Comparison of ENCODE assay signal across 17 cellular contexts in genomic region chr1:225539069-225539468, GRCh38.
DNase-seq lines count a peak whose midpoint lies in the region; ATAC-seq and TF ChIP-seq lines count a peak whose summit lies in the region.
"Had no signal": no experiment of that assay in that cellular context is flagged by ENCODE, and none has a peak within 500 bp of the region (broad histone marks: within the 10 kb centered on the region; RNA-seq: fewer than 3 reads in every experiment).

No MANE protein-coding gene starts in this region.

- TF ChIP-seq CTCF in cardiac muscle cell (IDR thresholded peaks at IDR 0.05; ENCODE audit: low read depth, low read length) (no peak), mammary epithelial cell (conservative IDR thresholded peaks at IDR 0.05 in 1 of 2, IDR thresholded peaks at IDR 0.05 in 1 of 2; ENCODE audit: extremely low read depth in 1 of 2, insufficient read depth in 1 of 2, low read depth in 1 of 2, low read length in 2 of 2) (no peak), foreskin keratinocyte (conservative IDR thresholded peaks at IDR 0.05) (no peak), suprapubic skin (IDR thresholded peaks at IDR 0.05) (no peak), tibial nerve (IDR thresholded peaks at IDR 0.05) (no peak)

- 82% methylated on average over 1 of the region's 1 CpG for WGBS in right cardiac atrium
- WGBS in mammary epithelial cell (ENCODE audit: low coverage, missing lambda C conversion rate) = 79% methylated on average over 1 of the region's 1 CpG
- 78% methylated on average over 1 of the region's 1 CpG for WGBS in suprapubic skin
- WGBS in tibial nerve, 2 donors = 83 to 85% methylated on average over 1 of the region's 1 CpG

- H3K36me3 ChIP-seq in cardiac muscle cell = no peaks in the 10 kb centered on the region
- no peaks in the 10 kb centered on the region for H3K36me3 ChIP-seq in mammary epithelial cell (ENCODE audit: insufficient read depth, low read length)
- H3K36me3 ChIP-seq in suprapubic skin = no peaks in the 10 kb centered on the region
- no peaks in the 10 kb centered on the region for H3K36me3 ChIP-seq in tibial nerve

- H3K9ac ChIP-seq in mammary epithelial cell (ENCODE audit: insufficient read depth, low read length) = no peak overlapping the region

- TF ChIP-seq POLR2A in suprapubic skin (IDR thresholded peaks at IDR 0.05) (no peak), tibial nerve (IDR thresholded peaks at IDR 0.05) (no peak)

- in situ Hi-C loops in mammary epithelial cell (cut with MboI; ENCODE audit: low sequenced_read_pairs in 2 of 2) = no loop called here

- H3K4me2 ChIP-seq in mammary epithelial cell (ENCODE audit: insufficient read depth, low read depth, low read length) = no peak overlapping the region

- dilution Hi-C loops in mammary epithelial cell (cut with HindIII; ENCODE audit: low sequenced_read_pairs) = no loop called here

- DNase-seq in cardiac muscle cell (ENCODE audit: low read depth in 1 of 2, low spot score in 1 of 2) (no peak), right cardiac atrium (no peak), mammary epithelial cell (peak; percentile 35), foreskin keratinocyte (peak; percentile 1 to 44), suprapubic skin (ENCODE audit: low spot score in 2 of 2) (no peak), SHP77 treated with DMSO at 0.1 percent for 48 hours (lab: John Stamatoyannopoulos, UW) (no peak), tibial nerve (ENCODE audit: low spot score in 2 of 2) (no peak)
- DNase-seq in activated CD4-positive, alpha-beta T cell treated with anti-CD3 and anti-CD28 coated beads for 1 hour = no peak
- DNase-seq: 8988T; CD4-positive, alpha-beta T cell; GF-D8; GOT3; KBM-7; NCI-H1092; NCI-H1694; NCI-H748 treated with DMSO at 0.1 percent for 48 hours had no signal

- H3K79me2 ChIP-seq in mammary epithelial cell (ENCODE audit: insufficient read depth, low read length) = peaks cover 13% of the 10 kb centered on the region

- intact Hi-C loops in right cardiac atrium (cut with DNase I) = no loop called here
- intact Hi-C loops in mammary epithelial cell (cut with micrococcal nuclease) = no loop called here

- CTCF ChIA-PET in mammary epithelial cell (lab: Charles Lee; ENCODE audit: low non-redundant PET) = interaction anchor here (0.6 kb wide), 1 partner anchor 184 kb away, joined by 8 read pairs; no protein-coding TSS in a partner anchor

- H3K4me1 ChIP-seq in cardiac muscle cell (ENCODE audit: low read depth) (peaks cover 32% of the 10 kb centered on the region), right cardiac atrium (ENCODE audit: control insufficient read depth, insufficient read depth, low read length) (peaks cover 8% of the 10 kb centered on the region), mammary epithelial cell (ENCODE audit: insufficient read depth, low read length) (peaks cover 10% of the 10 kb centered on the region), foreskin keratinocyte (peaks cover 11% of the 10 kb centered on the region), suprapubic skin (no peaks in the 10 kb centered on the region), tibial nerve (no peaks in the 10 kb centered on the region)

- ATAC-seq in right cardiac atrium (no peak), foreskin keratinocyte (no peak)
- ATAC-seq: Right ventricle myocardium inferior had no signal

- TF ChIP-seq EP300 in suprapubic skin (IDR thresholded peaks at IDR 0.05) (no peak), tibial nerve (IDR thresholded peaks at IDR 0.05) (no peak)

- no peaks in the 10 kb centered on the region for H4K20me1 ChIP-seq in mammary epithelial cell (ENCODE audit: insufficient read depth, low read length)

- H3K27me3 ChIP-seq in cardiac muscle cell (no peaks in the 10 kb centered on the region), right cardiac atrium (ENCODE audit: control insufficient read depth, insufficient read depth) (no peaks in the 10 kb centered on the region), mammary epithelial cell (ENCODE audit: insufficient read depth, low read length) (no peaks in the 10 kb centered on the region), foreskin keratinocyte (no peaks in the 10 kb centered on the region), suprapubic skin (no peaks in the 10 kb centered on the region), tibial nerve (no peaks in the 10 kb centered on the region)

- H3K9me3 ChIP-seq in cardiac muscle cell (ENCODE audit: low read depth) = no peaks in the 10 kb centered on the region
- H3K9me3 ChIP-seq in right cardiac atrium (ENCODE audit: control insufficient read depth, low read length) = no peaks in the 10 kb centered on the region
- H3K9me3 ChIP-seq in mammary epithelial cell (replicated peaks; ENCODE audit: insufficient read depth, low read length) = no peaks in the 10 kb centered on the region
- no peaks in the 10 kb centered on the region for H3K9me3 ChIP-seq in suprapubic skin
- no peaks in the 10 kb centered on the region for H3K9me3 ChIP-seq in tibial nerve

- no peak overlapping the region for H2AFZ ChIP-seq in mammary epithelial cell (ENCODE audit: low read depth, low read length)

- no peak overlapping the region for H3K4me3 ChIP-seq in cardiac muscle cell
- no peak overlapping the region for H3K4me3 ChIP-seq in right cardiac atrium (ENCODE audit: low read length)
- H3K4me3 ChIP-seq in mammary epithelial cell (replicated peaks in 1 of 3; ENCODE audit: insufficient read depth in 1 of 3, low read depth in 2 of 3, low read length in 3 of 3) = no peak overlapping the region
- no peak overlapping the region for H3K4me3 ChIP-seq in suprapubic skin
- H3K4me3 ChIP-seq in tibial nerve = no peak overlapping the region

- BruUV-seq in mammary epithelial cell (replicated peaks; lab: Mats Ljungman, UMichigan) = no TSS peak

- H3K27ac ChIP-seq in cardiac muscle cell (peak overlapping the region; percentile 58), right cardiac atrium (ENCODE audit: low read length) (no peak overlapping the region), mammary epithelial cell (ENCODE audit: insufficient read depth, low read depth, low read length) (no peak overlapping the region), foreskin keratinocyte (no peak overlapping the region), suprapubic skin (no peak overlapping the region), tibial nerve (no peak overlapping the region)

Comparison
In these comparisons a context has a peak if more than half of its experiments do, and no peak if none do; other contexts are left out.
1. DNase-seq: peak in mammary epithelial cell (single experiment) and foreskin keratinocyte (2 of 2); none in cardiac muscle cell (0 of 2), right cardiac atrium (0 of 3), suprapubic skin (0 of 2), activated CD4-positive, alpha-beta T cell treated with anti-CD3 and anti-CD28 coated beads for 1 hour (single experiment), SHP77 treated with DMSO at 0.1 percent for 48 hours (single experiment) and tibial nerve (0 of 2).